In the genomic region with DNA sequence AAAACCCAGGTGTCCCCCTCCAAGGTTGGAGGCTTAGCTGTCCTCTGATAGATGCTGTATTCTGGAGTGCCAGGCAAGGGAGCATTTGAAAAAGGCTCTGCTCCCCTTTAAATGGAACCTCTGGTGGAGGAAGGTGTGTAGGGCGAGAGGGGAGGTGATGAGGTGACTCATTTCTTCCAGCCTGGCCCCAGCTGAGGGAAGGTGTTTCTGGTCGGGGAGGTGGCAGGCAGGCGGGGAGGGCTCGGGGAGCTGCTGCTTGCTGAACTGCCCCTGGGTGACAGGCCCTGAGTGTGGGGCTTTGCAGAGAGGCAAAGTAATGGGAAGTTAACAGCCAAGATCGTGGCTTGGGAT, we compare ENCODE assay signal across 9 cellular contexts.
DNase-seq lines count a peak whose midpoint lies in the region; ATAC-seq lines count a peak whose summit lies in the region.
"Had no signal": no experiment of that assay in that cellular context is flagged by ENCODE, and none has a peak within 500 bp of the region (broad histone marks: within the 10 kb centered on the region; RNA-seq: fewer than 3 reads in every experiment).

No MANE protein-coding gene starts in this region.

- no peak for ATAC-seq in GM19467 (IDR thresholded peaks at IDR 0.05; ENCODE audit: unreplicated experiment)
- ATAC-seq: A549 had no signal

- DNase-seq in SKM-1 treated with dmso at 0.1 percent for 144 hours (lab: John Stamatoyannopoulos, UW; ENCODE audit: unreplicated experiment): peak; percentile 23
- DNase-seq in SKM-1 (lab: John Stamatoyannopoulos, UW; ENCODE audit: unreplicated experiment): no peak
- DNase-seq in T-helper 22 cell (ENCODE audit: low read depth): peak; percentile 75
- peak; percentile 77 for DNase-seq in central memory CD4-positive, alpha-beta T cell
- peak; percentile 79 to 89 for DNase-seq in stimulated activated CD8-positive, alpha-beta memory T cell treated with anti-CD3 and anti-CD28 coated beads, Interleukin-15, amount 100 ng/mL, for 48 hours (ENCODE audit: low read depth in 2 of 2)
- DNase-seq in kidney glomerular epithelial cell (lab: John Stamatoyannopoulos, UW): no peak
- no peak for DNase-seq in NOMO-1 (lab: John Stamatoyannopoulos, UW; ENCODE audit: unreplicated experiment in 2 of 2)

Comparison
In these comparisons a context has a peak if more than half of its experiments do, and no peak if none do; other contexts are left out.
1. DNase-seq: peak in SKM-1 treated with dmso at 0.1 percent for 144 hours (single experiment), T-helper 22 cell (single experiment), central memory CD4-positive, alpha-beta T cell (single experiment) and stimulated activated CD8-positive, alpha-beta memory T cell treated with anti-CD3 and anti-CD28 coated beads, Interleukin-15, amount 100 ng/mL, for 48 hours (2 of 2); none in SKM-1 (single experiment), kidney glomerular epithelial cell (single experiment) and NOMO-1 (0 of 2).